ENCODE assay signal across 24 cellular contexts in genomic region chr7:25844109-25844915, GRCh38.
A peak's percentile ranks its signal among the peaks of the same experiment; 100 is the strongest.
DNase-seq lines count a peak whose midpoint lies in the region; ATAC-seq and TF ChIP-seq lines count a peak whose summit lies in the region.
"Had no signal": no experiment of that assay in that cellular context is flagged by ENCODE, and none has a peak within 500 bp of the region (broad histone marks: within the 10 kb centered on the region; RNA-seq: fewer than 3 reads in every experiment).

No MANE protein-coding gene starts in this region.

- no peaks in the 10 kb centered on the region for H3K36me3 ChIP-seq in BLaER1
- no peaks in the 10 kb centered on the region for H3K36me3 ChIP-seq in SJSA1
- H3K36me3 ChIP-seq: cardiac muscle cell, prostate gland, stomach had no signal

- H3K9me3 ChIP-seq in BLaER1, result no peaks in the 10 kb centered on the region
- H3K9me3 ChIP-seq in SJSA1 (replicated peaks), result no peaks in the 10 kb centered on the region; the same call in 1 of the 2 replicates
- H3K9me3 ChIP-seq: prostate gland had no signal

- H3K4me2 ChIP-seq in BLaER1, result peak overlapping the region; percentile 25
- H3K4me2 ChIP-seq: smooth muscle cell had no signal

- no peak overlapping the region for H3K4me3 Mint-ChIP-seq in osteocyte (ENCODE audit: unreplicated experiment)
- H3K4me3 Mint-ChIP-seq: activated naive CD8-positive, alpha-beta T cell; activated T-helper 1 cell treated with anti-CD3 and anti-CD28 coated beads, Interleukin-12 subunit alpha, Interleukin-12 subunit beta, Interleukin-2, Interleukin-4 antibody, amounts not matched to agents 30 ng/mL and 10 ng/mL and 1 ng/mL, durations not matched to agents 14 hours and 24 hours and 36 hours; CD4-positive, CD25-positive, alpha-beta regulatory T cell; natural killer cell; T-helper 2 cell treated with Interferon-gamma antibody and Interleukin-4, amounts not matched to agents 5 μg/mL and 100 μg/mL, for 36 hours had no signal

- H3K9me3 Mint-ChIP-seq in osteocyte (ENCODE audit: unreplicated experiment), result peaks cover 2% of the 10 kb centered on the region
- H3K9me3 Mint-ChIP-seq: activated T-helper 1 cell treated with anti-CD3 and anti-CD28 coated beads, Interleukin-12 subunit alpha, Interleukin-12 subunit beta, Interleukin-2, Interleukin-4 antibody, amounts not matched to agents 30 ng/mL and 10 ng/mL and 1 ng/mL, durations not matched to agents 14 hours and 24 hours and 36 hours; natural killer cell; T-helper 2 cell treated with Interferon-gamma antibody and Interleukin-4, amounts not matched to agents 5 μg/mL and 100 μg/mL, for 36 hours had no signal

- H3K27me3 ChIP-seq in BLaER1, result peaks cover under 1% of the 10 kb centered on the region; the same call in 1 of the 2 replicates
- no peaks in the 10 kb centered on the region for H3K27me3 ChIP-seq in SJSA1 (replicated peaks)
- H3K27me3 ChIP-seq: cardiac muscle cell had no signal

- H3K9ac ChIP-seq in BLaER1, result no peak overlapping the region

- TF ChIP-seq CTCF in fibroblast of mammary gland (conservative IDR thresholded peaks at IDR 0.05; ENCODE audit: control insufficient read depth, insufficient read depth, low read depth, low read length) (no peak), osteocyte (IDR thresholded peaks at IDR 0.05) (no peak)

- H3K36me3 Mint-ChIP-seq in osteocyte (ENCODE audit: unreplicated experiment), result peaks cover 4% of the 10 kb centered on the region
- H3K36me3 Mint-ChIP-seq: CD4-positive, CD25-positive, alpha-beta regulatory T cell; natural killer cell had no signal

- no peaks in the 10 kb centered on the region for H4K20me1 ChIP-seq in BLaER1

- no peak overlapping the region for H3K27ac ChIP-seq in BLaER1
- H3K27ac ChIP-seq in SJSA1, result peak overlapping the region; percentile 53
- H3K27ac ChIP-seq: cardiac muscle cell, prostate gland, stomach had no signal

- H3K27ac Mint-ChIP-seq in osteocyte (ENCODE audit: unreplicated experiment), result peak overlapping the region; percentile 90
- H3K27ac Mint-ChIP-seq: activated naive CD8-positive, alpha-beta T cell; activated T-helper 1 cell treated with anti-CD3 and anti-CD28 coated beads, Interleukin-12 subunit alpha, Interleukin-12 subunit beta, Interleukin-2, Interleukin-4 antibody, amounts not matched to agents 30 ng/mL and 10 ng/mL and 1 ng/mL, durations not matched to agents 14 hours and 24 hours and 36 hours; CD4-positive, CD25-positive, alpha-beta regulatory T cell; natural killer cell; T-helper 2 cell treated with Interferon-gamma antibody and Interleukin-4, amounts not matched to agents 5 μg/mL and 100 μg/mL, for 36 hours had no signal

- H3K27me3 Mint-ChIP-seq in osteocyte (ENCODE audit: unreplicated experiment), result no peaks in the 10 kb centered on the region

- DNase-seq in SJSA1 (ENCODE audit: low read depth in 1 of 2, low spot score in 2 of 2) (peak in 1 of 2 experiments; percentile 71), fibroblast of mammary gland (ENCODE audit: low read depth) (peak; percentile 54), osteocyte (ENCODE audit: extremely low spot score, unreplicated experiment) (no peak), NCI-H526 (lab: John Stamatoyannopoulos, UW) (no peak), LoVo (ENCODE audit: low spot score) (no peak), NCI-H526 treated with DMSO at 0.1 percent for 48 hours (lab: John Stamatoyannopoulos, UW) (no peak)
- DNase-seq: activated CD4-positive, CD25-positive, alpha-beta regulatory T cell; CD4-positive, CD25-positive, alpha-beta regulatory T cell; H7; natural killer cell; NCI-H1436; NCI-H2171; NCI-H748 treated with DMSO at 0.1 percent for 48 hours; stimulated activated CD4-positive, alpha-beta T cell treated with anti-CD3 and anti-CD28 coated beads, Interleukin-4, amount 100 ng/mL, for 1 hour; stomach had no signal

- H3K4me1 ChIP-seq in BLaER1 (peaks cover 9% of the 10 kb centered on the region; the same call in 1 of the 2 replicates), SJSA1 (replicated peaks) (peaks cover 71% of the 10 kb centered on the region)
- H3K4me1 ChIP-seq: prostate gland had no signal

- ATAC-seq in GM21515 (IDR thresholded peaks at IDR 0.05; ENCODE audit: unreplicated experiment), result no peak
- ATAC-seq: natural killer cell had no signal

- H3K4me1 Mint-ChIP-seq in osteocyte (ENCODE audit: unreplicated experiment), result peaks cover 71% of the 10 kb centered on the region
- H3K4me1 Mint-ChIP-seq: CD4-positive, CD25-positive, alpha-beta regulatory T cell; natural killer cell had no signal

- H3K4me3 ChIP-seq in BLaER1 (no peak overlapping the region), SJSA1 (no peak overlapping the region), fibroblast of mammary gland (ENCODE audit: control insufficient read depth, low read depth, low read length) (no peak overlapping the region)
- H3K4me3 ChIP-seq: cardiac muscle cell, lung, prostate gland, smooth muscle cell, stomach had no signal
